ENCODE assay signal across 10 cellular contexts in genomic region chr1:201702936-201703335, GRCh38.
DNase-seq lines count a peak whose midpoint lies in the region; ATAC-seq lines count a peak whose summit lies in the region.
"Had no signal": no experiment of that assay in that cellular context is flagged by ENCODE, and none has a peak within 500 bp of the region (broad histone marks: within the 10 kb centered on the region; RNA-seq: fewer than 3 reads in every experiment).

No MANE protein-coding gene starts in this region.

- H3K4me1 Mint-ChIP-seq in activated T-helper 17 cell treated with anti-CD3 and anti-CD28 coated beads, Interleukin-2, amount 50 U/mL, for 72 hours = no peaks in the 10 kb centered on the region
- H3K4me1 Mint-ChIP-seq: B cell had no signal

- no peak overlapping the region for H3K4me3 Mint-ChIP-seq in activated T-helper 17 cell treated with anti-CD3 and anti-CD28 coated beads, Interleukin-2, amount 50 U/mL, for 72 hours
- H3K4me3 Mint-ChIP-seq: B cell had no signal

- H3K27ac Mint-ChIP-seq in activated T-helper 17 cell treated with anti-CD3 and anti-CD28 coated beads, Interleukin-2, amount 50 U/mL, for 72 hours = no peak overlapping the region
- H3K27ac Mint-ChIP-seq: B cell had no signal

- no peaks in the 10 kb centered on the region for H3K27me3 ChIP-seq in SJCRH30

- H3K9me3 ChIP-seq in SJCRH30 (replicated peaks) = 0 out of 2 replicates have a peak, but pooled peaks cover 5% of the 10 kb centered on the region

- H3K27me3 Mint-ChIP-seq in activated T-helper 17 cell treated with anti-CD3 and anti-CD28 coated beads, Interleukin-2, amount 50 U/mL, for 72 hours = no peaks in the 10 kb centered on the region

- H3K9me3 Mint-ChIP-seq in activated T-helper 17 cell treated with anti-CD3 and anti-CD28 coated beads, Interleukin-2, amount 50 U/mL, for 72 hours = no peaks in the 10 kb centered on the region

- H3K36me3 ChIP-seq in SJCRH30 = peaks cover 5% of the 10 kb centered on the region; the same call in 1 of the 2 replicates

- ATAC-seq in HG02588 (IDR thresholded peaks at IDR 0.05; ENCODE audit: unreplicated experiment) (no peak), HG02870 (IDR thresholded peaks at IDR 0.05; ENCODE audit: unreplicated experiment) (no peak)
- ATAC-seq in activated T-helper 17 cell treated with anti-CD3 and anti-CD28 coated beads, Interleukin-2, amount 50 U/mL, for 72 hours (replicated peaks) = no peak

- H3K36me3 Mint-ChIP-seq in activated T-helper 17 cell treated with anti-CD3 and anti-CD28 coated beads, Interleukin-2, amount 50 U/mL, for 72 hours (ENCODE audit: low read depth) = no peaks in the 10 kb centered on the region

- no peak overlapping the region for H3K27ac ChIP-seq in SJCRH30

- H3K4me1 ChIP-seq in SJCRH30 = peaks cover 15% of the 10 kb centered on the region

- DNase-seq in A172 (ENCODE audit: low spot score) = peak; percentile 70
- peak; percentile 98 for DNase-seq in NCI-H1105 treated with DMSO at 0.1 percent for 48 hours (lab: John Stamatoyannopoulos, UW)
- peak; percentile 57 to 60 for DNase-seq in SJCRH30
- DNase-seq in islet precursor cell = peak; percentile 86
- no peak for DNase-seq in stimulated activated naive CD4-positive, alpha-beta T cell treated with Interleukin-2 at 50 U/mL for 16 hours (lab: John Stamatoyannopoulos, UW)
- DNase-seq: activated gamma-delta T cell had no signal

- no peak overlapping the region for H3K4me3 ChIP-seq in SJCRH30
